In genomic region chr14:50784683-50785505, GRCh38 we compare ENCODE assay signal across 1 cellular context.
TF ChIP-seq lines count a peak whose summit lies in the region.

No MANE protein-coding gene starts in this region.

TF ChIP-seq in GM23338, 12 proteins besides CTCF, POLR2A, EP300 and RAD21:
- TF ChIP-seq ZNF462 (CRISPR knock-in tag; IDR thresholded peaks at IDR 0.05) (no peak), EZH2 (IDR thresholded peaks at IDR 0.05; ENCODE audit: low read depth, unreplicated experiment) (no peak), CREB1 (CRISPR knock-in tag; IDR thresholded peaks at IDR 0.05; ENCODE audit: low read depth) (no peak), EZH2phosphoT487 (IDR thresholded peaks at IDR 0.05; ENCODE audit: unreplicated experiment) (no peak), NANOG (IDR thresholded peaks at IDR 0.05; ENCODE audit: borderline replicate concordance) (no peak), STAT1 (IDR thresholded peaks at IDR 0.05; ENCODE audit: unreplicated experiment) (no peak), POLR2AphosphoS5 (IDR thresholded peaks at IDR 0.05; ENCODE audit: low read depth) (no peak), ZNF114 (CRISPR knock-in tag; IDR thresholded peaks at IDR 0.05) (no peak), ZNF331 (CRISPR knock-in tag; IDR thresholded peaks at IDR 0.05; ENCODE audit: low read depth) (no peak), REST (IDR thresholded peaks at IDR 0.05; ENCODE audit: unreplicated experiment) (no peak), JUNB (IDR thresholded peaks at IDR 0.05; ENCODE audit: unreplicated experiment) (no peak), ETS1 (IDR thresholded peaks at IDR 0.05) (no peak)
